Comparison of ENCODE assay signal across 1 cellular context in genomic region chr14:101030586-101030985, GRCh38.
TF ChIP-seq lines count a peak whose summit lies in the region.

No MANE protein-coding gene starts in this region.

TF ChIP-seq in GM23338, 12 proteins besides CTCF, POLR2A, EP300 and RAD21 (continued from another document):
- TF ChIP-seq ZNF462 (CRISPR knock-in tag; IDR thresholded peaks at IDR 0.05) (no peak), POLR2AphosphoS5 (IDR thresholded peaks at IDR 0.05; ENCODE audit: low read depth) (no peak), EZH2 (IDR thresholded peaks at IDR 0.05; ENCODE audit: low read depth, unreplicated experiment) (no peak), NANOG (IDR thresholded peaks at IDR 0.05; ENCODE audit: borderline replicate concordance) (no peak), ZNF114 (CRISPR knock-in tag; IDR thresholded peaks at IDR 0.05) (no peak), STAT1 (IDR thresholded peaks at IDR 0.05; ENCODE audit: unreplicated experiment) (no peak), EZH2phosphoT487 (IDR thresholded peaks at IDR 0.05; ENCODE audit: unreplicated experiment) (no peak), CREB1 (CRISPR knock-in tag; IDR thresholded peaks at IDR 0.05; ENCODE audit: low read depth) (no peak), JUNB (IDR thresholded peaks at IDR 0.05; ENCODE audit: unreplicated experiment) (no peak)
- TF ChIP-seq, protein P1, sequence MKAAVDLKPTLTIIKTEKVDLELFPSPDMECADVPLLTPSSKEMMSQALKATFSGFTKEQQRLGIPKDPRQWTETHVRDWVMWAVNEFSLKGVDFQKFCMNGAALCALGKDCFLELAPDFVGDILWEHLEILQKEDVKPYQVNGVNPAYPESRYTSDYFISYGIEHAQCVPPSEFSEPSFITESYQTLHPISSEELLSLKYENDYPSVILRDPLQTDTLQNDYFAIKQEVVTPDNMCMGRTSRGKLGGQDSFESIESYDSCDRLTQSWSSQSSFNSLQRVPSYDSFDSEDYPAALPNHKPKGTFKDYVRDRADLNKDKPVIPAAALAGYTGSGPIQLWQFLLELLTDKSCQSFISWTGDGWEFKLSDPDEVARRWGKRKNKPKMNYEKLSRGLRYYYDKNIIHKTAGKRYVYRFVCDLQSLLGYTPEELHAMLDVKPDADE (IDR thresholded peaks at IDR 0.05) = no peak
TF ChIP-seq in GM23338: peak in this region for 0.
